24 cellular contexts compared by ENCODE assay signal in genomic region chrX:134287356-134287755, GRCh38. TPM values are rescaled to one million over a fixed set of nuclear protein-coding genes. Genes with fewer than 3 reads are reported as not detected.
DNase-seq lines count a peak whose midpoint lies in the region; FAIRE-seq and TF ChIP-seq lines count a peak whose summit lies in the region.
"Had no signal": no experiment of that assay in that cellular context is flagged by ENCODE, and none has a peak within 500 bp of the region (broad histone marks: within the 10 kb centered on the region; RNA-seq: fewer than 3 reads in every experiment).

No MANE protein-coding gene starts in this region.

- intact Hi-C loops in mammary epithelial cell (cut with micrococcal nuclease) (no loop called here), breast epithelium (cut with DNase I; ENCODE audit: low total_unique reads) (no loop called here)

- TF ChIP-seq POLR2A in breast epithelium (IDR thresholded peaks at IDR 0.05), result no peak

- 33% methylated on average over 3 of the region's 4 CpGs for WGBS in mammary epithelial cell (ENCODE audit: low coverage, missing lambda C conversion rate)

- H3K4me3 ChIP-seq in SJCRH30 (no peak overlapping the region), mammary epithelial cell (replicated peaks in 1 of 3; ENCODE audit: insufficient read depth in 1 of 3, low read depth in 2 of 3, low read length in 3 of 3) (no peak overlapping the region), breast epithelium (no peak overlapping the region)
- H3K4me3 ChIP-seq: A549; BLaER1 treated with 17β-estradiol and CSF1 and Interleukin-3, amounts not matched to agents 10 nM and 100 nM; GM12878; GM23248 had no signal

- in situ Hi-C loops in mammary epithelial cell (cut with MboI; ENCODE audit: low sequenced_read_pairs in 2 of 2), result no loop called here

- H3K79me2 ChIP-seq in mammary epithelial cell (ENCODE audit: insufficient read depth, low read length), result no peaks in the 10 kb centered on the region

- H3K9me3 ChIP-seq in SJCRH30 (replicated peaks) (no peaks in the 10 kb centered on the region), mammary epithelial cell (replicated peaks; ENCODE audit: insufficient read depth, low read length) (no peaks in the 10 kb centered on the region), breast epithelium (peaks cover 0 to 9% of the 10 kb centered on the region in 2 donors)
- H3K9me3 ChIP-seq: A549, BE2C had no signal

- no peaks in the 10 kb centered on the region for H4K20me1 ChIP-seq in mammary epithelial cell (ENCODE audit: insufficient read depth, low read length)
- H4K20me1 ChIP-seq: BLaER1 treated with 17β-estradiol and CSF1 and Interleukin-3, amounts not matched to agents 10 nM and 100 nM had no signal

- peak; percentile 76 for DNase-seq in DMS 273 (lab: John Stamatoyannopoulos, UW; ENCODE audit: unreplicated experiment)
- DNase-seq in LHCN-M2 (ENCODE audit: low read depth), result peak; percentile 1
- DNase-seq in SJCRH30, result peak; percentile 72 to 73
- DNase-seq in mammary epithelial cell, result no peak
- DNase-seq in D721Med (ENCODE audit: insufficient read length, low spot score), result no peak
- DNase-seq in breast epithelium (ENCODE audit: low spot score in 2 of 2), result no peak
- DNase-seq: 8988T; ACHN; AML-193; BE2C; CD4-positive, alpha-beta T cell; CD8-positive, alpha-beta memory T cell; DMS79; EL; GDM1; GM23248; H7; HCEC 1CT had no signal

- H3K27me3 ChIP-seq in SJCRH30, result no peaks in the 10 kb centered on the region
- peaks cover 2% of the 10 kb centered on the region for H3K27me3 ChIP-seq in mammary epithelial cell (ENCODE audit: insufficient read depth, low read length)
- peaks cover 0 to 18% of the 10 kb centered on the region in 2 donors for H3K27me3 ChIP-seq in breast epithelium
- H3K27me3 ChIP-seq: BE2C had no signal

- no peak for TF ChIP-seq CTCF in mammary epithelial cell (conservative IDR thresholded peaks at IDR 0.05 in 1 of 2, IDR thresholded peaks at IDR 0.05 in 1 of 2; ENCODE audit: extremely low read depth in 1 of 2, insufficient read depth in 1 of 2, low read depth in 1 of 2, low read length in 2 of 2)
- TF ChIP-seq CTCF in D721Med (IDR thresholded peaks at IDR 0.05; ENCODE audit: insufficient read depth, missing control alignments), result no peak
- no peak for TF ChIP-seq CTCF in breast epithelium (IDR thresholded peaks at IDR 0.05)

- no peak overlapping the region for H2AFZ ChIP-seq in mammary epithelial cell (ENCODE audit: low read depth, low read length)
- H2AFZ ChIP-seq: GM23248 had no signal

- H3K27ac ChIP-seq in SJCRH30 (peak overlapping the region; percentile 25), mammary epithelial cell (ENCODE audit: insufficient read depth, low read depth, low read length) (no peak overlapping the region), breast epithelium (no peak overlapping the region)
- H3K27ac ChIP-seq: A549; BLaER1 treated with 17β-estradiol and CSF1 and Interleukin-3, amounts not matched to agents 10 nM and 100 nM; GM23248 had no signal

- H3K36me3 ChIP-seq in SJCRH30, result no peaks in the 10 kb centered on the region
- H3K36me3 ChIP-seq in mammary epithelial cell (ENCODE audit: insufficient read depth, low read length), result no peaks in the 10 kb centered on the region
- no peaks in the 10 kb centered on the region for H3K36me3 ChIP-seq in breast epithelium
- H3K36me3 ChIP-seq: BE2C; BLaER1 treated with 17β-estradiol and CSF1 and Interleukin-3, amounts not matched to agents 10 nM and 100 nM had no signal

- no peaks in the 10 kb centered on the region; the same call in 1 of the 2 replicates for H3K4me1 ChIP-seq in SJCRH30
- H3K4me1 ChIP-seq in mammary epithelial cell (ENCODE audit: insufficient read depth, low read length), result no peaks in the 10 kb centered on the region
- H3K4me1 ChIP-seq in breast epithelium, result no peaks in the 10 kb centered on the region
- H3K4me1 ChIP-seq: A549; BLaER1 treated with 17β-estradiol and CSF1 and Interleukin-3, amounts not matched to agents 10 nM and 100 nM had no signal

- no peak overlapping the region for H3K4me2 ChIP-seq in mammary epithelial cell (ENCODE audit: insufficient read depth, low read depth, low read length)
- H3K4me2 ChIP-seq: A549; BLaER1 treated with 17β-estradiol and CSF1 and Interleukin-3, amounts not matched to agents 10 nM and 100 nM had no signal

- dilution Hi-C loops in mammary epithelial cell (cut with HindIII; ENCODE audit: low sequenced_read_pairs), result no loop called here

- BruUV-seq in mammary epithelial cell (replicated peaks; lab: Mats Ljungman, UMichigan), result no TSS peak

- FAIRE-seq in D721Med (lab: Jason Lieb, UNC), result no peak
- FAIRE-seq: A549, GM12878, GM19239, H1 had no signal

- H3K9ac ChIP-seq in mammary epithelial cell (ENCODE audit: insufficient read depth, low read length), result no peak overlapping the region
- H3K9ac ChIP-seq: BLaER1 treated with 17β-estradiol and CSF1 and Interleukin-3, amounts not matched to agents 10 nM and 100 nM; GM23248 had no signal

- CTCF ChIA-PET in mammary epithelial cell (lab: Charles Lee; ENCODE audit: low non-redundant PET), result no interaction called here

RNA-seq across cellular contexts. Expression of gene CCDC160, which starts 50.4 kb away (rescaled TPM):
- 0.17 and 0.58 TPM in 2 replicates for total RNA-seq in LHCN-M2 (2014; rRNA removed)
- polyA plus RNA-seq in LHCN-M2 (2012), result not detected
- 0.47 and 0.89 TPM in 2 replicates for total RNA-seq in SJCRH30 (2014; rRNA removed; shearing (Covaris generic))
- total RNA-seq in mammary epithelial cell, result under 1 TPM in 1 of 2 donors, not detected in 1; under 0.01 TPM
- not detected for polyA plus RNA-seq in mammary epithelial cell
- not detected for polyA minus RNA-seq in mammary epithelial cell
- total RNA-seq in breast epithelium, result 1 to 10 TPM in 2 of 3 donors, under 1 TPM in 1; 0.16 to 3.6 (median 2.0) TPM
- total RNA-seq: CD4-positive, alpha-beta T cell; CD8-positive, alpha-beta memory T cell; GM12878; GM23248 had no signal
- polyA plus RNA-seq: CD14-positive monocyte; CD8-positive, alpha-beta memory T cell; GM12878; GM23248 had no signal

Comparison
In these comparisons a context has a peak if more than half of its experiments do, and no peak if none do; other contexts are left out.
1. DNase-seq: peak in DMS 273 (single experiment), LHCN-M2 (single experiment) and SJCRH30 (2 of 2); none in mammary epithelial cell (single experiment), D721Med (single experiment) and breast epithelium (0 of 2).